Comparison of ENCODE assay signal across 6 cellular contexts in genomic region chr3:25444273-25444672, GRCh38. TPM values are rescaled to one million over a fixed set of nuclear protein-coding genes. Genes with fewer than 3 reads are reported as not detected.
"Had no signal": no experiment of that assay in that cellular context is flagged by ENCODE, and none has a peak within 500 bp of the region (broad histone marks: within the 10 kb centered on the region; RNA-seq: fewer than 3 reads in every experiment).

No MANE protein-coding gene starts in this region.

- ATAC-seq: GM23338, HepG2 had no signal

- H2AFZ ChIP-seq: GM23338 had no signal

- H3K4me3 ChIP-seq: GM23338 had no signal

- H3K4me2 ChIP-seq: GM23338 had no signal

- DNase-seq: H9, HCEC 1CT, KBM-7 had no signal

- H3K27ac ChIP-seq: HL-60 had no signal

RNA-seq across cellular contexts. Expression of gene RARB, which starts 16.2 kb away (rescaled TPM):
- total RNA-seq: HepG2 had no signal
